1 cellular context compared by ENCODE assay signal in the genomic region with DNA sequence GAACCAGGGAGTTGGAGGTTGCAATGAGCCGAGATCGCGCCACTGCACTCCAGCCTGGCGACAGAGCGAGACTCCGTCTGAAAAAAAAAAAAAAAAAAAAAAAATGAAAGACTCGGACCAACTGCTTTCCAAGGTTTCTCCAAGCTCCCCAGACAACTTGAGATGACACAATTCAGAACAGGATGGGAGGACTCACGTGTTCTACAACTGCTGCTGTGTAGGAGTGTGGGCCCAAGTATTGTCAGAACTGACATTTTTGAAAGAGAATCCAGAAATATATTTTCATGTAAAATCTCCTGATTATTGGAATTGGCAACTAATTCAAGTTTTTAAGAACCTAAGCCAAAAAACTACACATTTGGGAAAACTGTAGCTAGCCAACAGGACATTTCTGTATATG.
TF ChIP-seq lines count a peak whose summit lies in the region.

No MANE protein-coding gene starts in this region.

TF ChIP-seq in HCT116, 20 proteins besides CTCF, POLR2A, EP300 and RAD21 (continued from another document):
- TF ChIP-seq, protein P1, sequence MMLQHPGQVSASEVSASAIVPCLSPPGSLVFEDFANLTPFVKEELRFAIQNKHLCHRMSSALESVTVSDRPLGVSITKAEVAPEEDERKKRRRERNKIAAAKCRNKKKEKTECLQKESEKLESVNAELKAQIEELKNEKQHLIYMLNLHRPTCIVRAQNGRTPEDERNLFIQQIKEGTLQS (IDR thresholded peaks at IDR 0.05) = no peak
- no peak for TF ChIP-seq EGR1 (IDR thresholded peaks at IDR 0.05; ENCODE audit: low read depth)
- TF ChIP-seq EZH2 (IDR thresholded peaks at IDR 0.05) = no peak
- TF ChIP-seq TCF7L2 (IDR thresholded peaks at IDR 0.05; ENCODE audit: borderline replicate concordance, extremely low read depth, insufficient read depth, insufficient read length) = no peak
- TF ChIP-seq FOSL1 (IDR thresholded peaks at IDR 0.05; ENCODE audit: low read depth) = no peak
- no peak for TF ChIP-seq YY1 (IDR thresholded peaks at IDR 0.05; ENCODE audit: extremely low read depth, insufficient replicate concordance, low read depth, low read length)
- TF ChIP-seq ZFX (IDR thresholded peaks at IDR 0.05) = no peak
- no peak for TF ChIP-seq CEBPB (IDR thresholded peaks at IDR 0.05; ENCODE audit: low read depth)
- no peak for TF ChIP-seq SIN3A (IDR thresholded peaks at IDR 0.05; ENCODE audit: low read depth)
- TF ChIP-seq SRF (IDR thresholded peaks at IDR 0.05; ENCODE audit: low read depth) = no peak
